1 cellular context compared by ENCODE assay signal in the genomic region with DNA sequence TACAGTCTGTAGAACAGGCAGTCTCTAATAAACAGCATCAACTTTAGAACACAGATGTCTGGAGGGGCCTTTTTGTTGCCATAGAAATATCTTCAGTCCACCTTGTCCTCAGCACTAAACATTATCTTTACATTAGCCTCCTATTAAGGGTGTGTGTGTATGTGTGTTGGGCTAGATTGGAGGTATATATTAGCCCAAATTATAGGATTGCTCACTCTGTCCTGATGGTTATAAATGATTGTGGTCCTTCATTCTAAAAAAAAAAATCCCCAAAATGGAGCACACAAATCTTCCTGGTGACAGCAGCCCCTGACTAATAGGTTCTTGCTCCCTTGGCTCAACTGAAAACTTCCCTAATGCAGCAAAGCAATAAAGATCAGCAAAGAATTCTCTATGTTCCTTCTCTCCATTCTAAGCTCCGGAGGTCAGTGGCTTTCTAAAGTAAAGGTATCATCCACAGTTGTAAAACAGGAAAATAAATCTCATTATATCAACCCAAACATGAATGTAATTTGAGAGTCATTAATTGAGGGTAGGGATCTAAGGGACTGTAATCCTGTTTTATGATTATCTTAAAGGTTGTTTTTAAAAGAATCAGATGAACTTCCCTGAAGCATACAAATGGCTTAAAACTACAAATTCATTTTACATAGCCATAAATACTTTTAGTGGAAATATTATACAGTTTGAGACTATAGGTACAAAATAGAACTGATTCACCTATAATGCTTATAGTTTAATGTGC.
TF ChIP-seq lines count a peak whose summit lies in the region.

No MANE protein-coding gene starts in this region.

TF ChIP-seq in HEK293, 187 proteins besides CTCF, POLR2A, EP300 and RAD21 (continued from another document):
- TF ChIP-seq, protein P1, sequence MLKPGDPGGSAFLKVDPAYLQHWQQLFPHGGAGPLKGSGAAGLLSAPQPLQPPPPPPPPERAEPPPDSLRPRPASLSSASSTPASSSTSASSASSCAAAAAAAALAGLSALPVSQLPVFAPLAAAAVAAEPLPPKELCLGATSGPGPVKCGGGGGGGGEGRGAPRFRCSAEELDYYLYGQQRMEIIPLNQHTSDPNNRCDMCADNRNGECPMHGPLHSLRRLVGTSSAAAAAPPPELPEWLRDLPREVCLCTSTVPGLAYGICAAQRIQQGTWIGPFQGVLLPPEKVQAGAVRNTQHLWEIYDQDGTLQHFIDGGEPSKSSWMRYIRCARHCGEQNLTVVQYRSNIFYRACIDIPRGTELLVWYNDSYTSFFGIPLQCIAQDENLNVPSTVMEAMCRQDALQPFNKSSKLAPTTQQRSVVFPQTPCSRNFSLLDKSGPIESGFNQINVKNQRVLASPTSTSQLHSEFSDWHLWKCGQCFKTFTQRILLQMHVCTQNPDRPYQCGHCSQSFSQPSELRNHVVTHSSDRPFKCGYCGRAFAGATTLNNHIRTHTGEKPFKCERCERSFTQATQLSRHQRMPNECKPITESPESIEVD (tag by site-specific recombination; IDR thresholded peaks at IDR 0.05): peak; percentile 58
- TF ChIP-seq, protein P2, sequence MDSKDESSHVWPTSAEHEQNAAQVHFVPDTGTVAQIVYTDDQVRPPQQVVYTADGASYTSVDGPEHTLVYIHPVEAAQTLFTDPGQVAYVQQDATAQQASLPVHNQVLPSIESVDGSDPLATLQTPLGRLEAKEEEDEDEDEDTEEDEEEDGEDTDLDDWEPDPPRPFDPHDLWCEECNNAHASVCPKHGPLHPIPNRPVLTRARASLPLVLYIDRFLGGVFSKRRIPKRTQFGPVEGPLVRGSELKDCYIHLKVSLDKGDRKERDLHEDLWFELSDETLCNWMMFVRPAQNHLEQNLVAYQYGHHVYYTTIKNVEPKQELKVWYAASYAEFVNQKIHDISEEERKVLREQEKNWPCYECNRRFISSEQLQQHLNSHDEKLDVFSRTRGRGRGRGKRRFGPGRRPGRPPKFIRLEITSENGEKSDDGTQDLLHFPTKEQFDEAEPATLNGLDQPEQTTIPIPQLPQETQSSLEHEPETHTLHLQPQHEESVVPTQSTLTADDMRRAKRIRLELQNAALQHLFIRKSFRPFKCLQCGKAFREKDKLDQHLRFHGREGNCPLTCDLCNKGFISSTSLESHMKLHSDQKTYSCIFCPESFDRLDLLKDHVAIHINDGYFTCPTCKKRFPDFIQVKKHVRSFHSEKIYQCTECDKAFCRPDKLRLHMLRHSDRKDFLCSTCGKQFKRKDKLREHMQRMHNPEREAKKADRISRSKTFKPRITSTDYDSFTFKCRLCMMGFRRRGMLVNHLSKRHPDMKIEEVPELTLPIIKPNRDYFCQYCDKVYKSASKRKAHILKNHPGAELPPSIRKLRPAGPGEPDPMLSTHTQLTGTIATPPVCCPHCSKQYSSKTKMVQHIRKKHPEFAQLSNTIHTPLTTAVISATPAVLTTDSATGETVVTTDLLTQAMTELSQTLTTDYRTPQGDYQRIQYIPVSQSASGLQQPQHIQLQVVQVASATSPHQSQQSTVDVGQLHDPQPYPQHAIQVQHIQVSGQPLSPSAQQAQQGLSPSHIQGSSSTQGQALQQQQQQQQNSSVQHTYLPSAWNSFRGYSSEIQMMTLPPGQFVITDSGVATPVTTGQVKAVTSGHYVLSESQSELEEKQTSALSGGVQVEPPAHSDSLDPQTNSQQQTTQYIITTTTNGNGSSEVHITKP (tag by site-specific recombination; IDR thresholded peaks at IDR 0.05): no peak
- TF ChIP-seq TRIM28 (IDR thresholded peaks at IDR 0.05; ENCODE audit: borderline replicate concordance, low read length) (0 out of 2 replicates have a peak, but pooled peaks have one; percentile 44), ZNF843 (tag by site-specific recombination; IDR thresholded peaks at IDR 0.05) (0 out of 2 replicates have a peak, but pooled peaks have one; percentile 31), GLIS2 (tag by site-specific recombination; IDR thresholded peaks at IDR 0.05) (no peak), SALL2 (tag by site-specific recombination; IDR thresholded peaks at IDR 0.05; ENCODE audit: borderline replicate concordance) (no peak), MZF1 (tag by site-specific recombination; IDR thresholded peaks at IDR 0.05; ENCODE audit: borderline replicate concordance) (peak; percentile 51; the same call in 1 of the 2 replicates), EGR2 (tag by site-specific recombination; IDR thresholded peaks at IDR 0.05; ENCODE audit: low read depth) (no peak)
